1 cellular context compared by ENCODE assay signal in genomic region chr14:74562515-74563232, GRCh38.
TF ChIP-seq lines count a peak whose summit lies in the region.

No MANE protein-coding gene starts in this region.

TF ChIP-seq in GM12878, 131 proteins besides CTCF, POLR2A, EP300 and RAD21 (continued from another document):
- TF ChIP-seq KDM1A (IDR thresholded peaks at IDR 0.05; ENCODE audit: borderline replicate concordance): no peak
- TF ChIP-seq CEBPZ (IDR thresholded peaks at IDR 0.05; ENCODE audit: low read depth, low read length): no peak
- TF ChIP-seq HSF1 (IDR thresholded peaks at IDR 0.05; ENCODE audit: low read depth, low read length): no peak
- no peak for TF ChIP-seq PBX3 (IDR thresholded peaks at IDR 0.05; ENCODE audit: insufficient replicate concordance, low read depth, low read length)
- no peak for TF ChIP-seq BCL11A (IDR thresholded peaks at IDR 0.05; ENCODE audit: low read depth, low read length)
- no peak for TF ChIP-seq MXI1 (IDR thresholded peaks at IDR 0.05; ENCODE audit: low read depth, low read length)
TF ChIP-seq in GM12878: peak in this region for 0.
